ENCODE assay signal across 10 cellular contexts in genomic region chr6:11434565-11435326, GRCh38.
DNase-seq lines count a peak whose midpoint lies in the region; ATAC-seq and TF ChIP-seq lines count a peak whose summit lies in the region.
"Had no signal": no experiment of that assay in that cellular context is flagged by ENCODE, and none has a peak within 500 bp of the region (broad histone marks: within the 10 kb centered on the region; RNA-seq: fewer than 3 reads in every experiment).

No MANE protein-coding gene starts in this region.

- CTCF ChIA-PET in RWPE1 (lab: Yijun Ruan, JAX): no interaction called here

- no peak for ATAC-seq in stimulated activated naive B cell treated with anti-CD40 and anti-IgM and Interleukin-4, amounts not matched to agents 10 μg/mL and 1 μg/mL and 100 μg/mL, for 72 hours (replicated peaks)

- H3K27me3 Mint-ChIP-seq in stimulated activated naive B cell treated with anti-CD40 and anti-IgM and Interleukin-4, amounts not matched to agents 10 μg/mL and 1 μg/mL and 100 μg/mL, for 72 hours: no peaks in the 10 kb centered on the region

- no peaks in the 10 kb centered on the region for H3K9me3 ChIP-seq in SJCRH30 (replicated peaks)

- peaks cover 26 to 69% of the 10 kb centered on the region in 2 donors for H3K4me1 Mint-ChIP-seq in stimulated activated naive B cell treated with anti-CD40 and anti-IgM and Interleukin-4, amounts not matched to agents 10 μg/mL and 1 μg/mL and 100 μg/mL, for 72 hours

- H3K4me3 Mint-ChIP-seq in stimulated activated naive B cell treated with anti-CD40 and anti-IgM and Interleukin-4, amounts not matched to agents 10 μg/mL and 1 μg/mL and 100 μg/mL, for 72 hours: no peak overlapping the region

- DNase-seq in EH (ENCODE audit: low read depth) (peak; percentile 84), RWPE1 (ENCODE audit: low spot score) (peak; percentile 30), fibroblast of peridontal ligament (ENCODE audit: extremely low read depth) (peak; percentile 93), renal cortical epithelial cell (ENCODE audit: low read depth) (peak; percentile 83), NCI-H2171 treated with DMSO at 0.1 percent for 48 hours (lab: John Stamatoyannopoulos, UW) (no peak), SJCRH30 (no peak), NCI-H82 treated with DMSO at 0.1 percent for 48 hours (lab: John Stamatoyannopoulos, UW; ENCODE audit: unreplicated experiment) (no peak)
- DNase-seq in stimulated activated naive B cell treated with anti-CD40 and anti-IgM and Interleukin-4, amounts not matched to agents 10 μg/mL and 1 μg/mL and 100 μg/mL, for 72 hours: no peak
- DNase-seq: stimulated activated CD8-positive, alpha-beta memory T cell treated with anti-CD3 and anti-CD28 coated beads, Interleukin-4, amount 100 ng/mL, for 48 hours had no signal

- H3K36me3 Mint-ChIP-seq in stimulated activated naive B cell treated with anti-CD40 and anti-IgM and Interleukin-4, amounts not matched to agents 10 μg/mL and 1 μg/mL and 100 μg/mL, for 72 hours: no peaks in the 10 kb centered on the region

- no peak overlapping the region for H3K27ac Mint-ChIP-seq in stimulated activated naive B cell treated with anti-CD40 and anti-IgM and Interleukin-4, amounts not matched to agents 10 μg/mL and 1 μg/mL and 100 μg/mL, for 72 hours

- TF ChIP-seq CTCF in RWPE1 (conservative IDR thresholded peaks at IDR 0.05; ENCODE audit: low read depth): no peak

- no peak overlapping the region for H3K4me3 ChIP-seq in SJCRH30

- H3K27me3 ChIP-seq in SJCRH30: no peaks in the 10 kb centered on the region

- H3K9me3 Mint-ChIP-seq in stimulated activated naive B cell treated with anti-CD40 and anti-IgM and Interleukin-4, amounts not matched to agents 10 μg/mL and 1 μg/mL and 100 μg/mL, for 72 hours: peaks cover 0 to 7% of the 10 kb centered on the region in 2 donors

- no peak overlapping the region for H3K27ac ChIP-seq in RWPE1
- no peak overlapping the region for H3K27ac ChIP-seq in SJCRH30
- H3K27ac ChIP-seq: HL-60 had no signal

- no peaks in the 10 kb centered on the region for H3K36me3 ChIP-seq in SJCRH30

- POLR2A ChIA-PET in RWPE1 (lab: Yijun Ruan, JAX; ENCODE audit: low non-redundant PET): no interaction called here

- H3K4me1 ChIP-seq in SJCRH30: no peaks in the 10 kb centered on the region

Comparison
In these comparisons a context has a peak if more than half of its experiments do, and no peak if none do; other contexts are left out.
1. DNase-seq: peak in EH (single experiment), RWPE1 (single experiment), fibroblast of peridontal ligament (single experiment) and renal cortical epithelial cell (single experiment); none in NCI-H2171 treated with DMSO at 0.1 percent for 48 hours (single experiment), SJCRH30 (0 of 2), NCI-H82 treated with DMSO at 0.1 percent for 48 hours (single experiment) and stimulated activated naive B cell treated with anti-CD40 and anti-IgM and Interleukin-4, amounts not matched to agents 10 μg/mL and 1 μg/mL and 100 μg/mL, for 72 hours (single experiment).